2 cellular contexts compared by ENCODE assay signal in the genomic region with DNA sequence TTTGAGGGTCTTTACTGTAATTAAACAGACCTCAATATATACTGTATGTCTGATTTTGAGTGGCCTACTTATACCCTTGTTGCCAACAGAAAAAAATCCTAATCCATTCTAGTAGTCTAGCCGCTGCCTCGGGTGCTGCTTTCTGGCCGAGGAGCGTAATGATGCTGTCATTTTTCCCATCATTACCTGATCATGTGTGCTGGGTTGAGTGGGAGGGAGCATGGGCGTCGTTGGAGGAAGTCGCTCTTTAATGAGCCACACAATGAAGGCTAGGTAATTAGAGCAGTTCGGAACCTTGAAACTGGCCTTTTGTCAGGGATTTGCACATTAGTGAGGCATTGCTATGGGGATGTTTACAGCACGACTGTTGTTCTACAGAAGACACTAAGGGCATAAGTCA.
TF ChIP-seq lines count a peak whose summit lies in the region.

No MANE protein-coding gene starts in this region.

TF ChIP-seq in GM23338, 12 proteins besides CTCF, POLR2A, EP300 and RAD21:
- TF ChIP-seq NANOG (IDR thresholded peaks at IDR 0.05; ENCODE audit: borderline replicate concordance) = no peak
- TF ChIP-seq, protein P1, sequence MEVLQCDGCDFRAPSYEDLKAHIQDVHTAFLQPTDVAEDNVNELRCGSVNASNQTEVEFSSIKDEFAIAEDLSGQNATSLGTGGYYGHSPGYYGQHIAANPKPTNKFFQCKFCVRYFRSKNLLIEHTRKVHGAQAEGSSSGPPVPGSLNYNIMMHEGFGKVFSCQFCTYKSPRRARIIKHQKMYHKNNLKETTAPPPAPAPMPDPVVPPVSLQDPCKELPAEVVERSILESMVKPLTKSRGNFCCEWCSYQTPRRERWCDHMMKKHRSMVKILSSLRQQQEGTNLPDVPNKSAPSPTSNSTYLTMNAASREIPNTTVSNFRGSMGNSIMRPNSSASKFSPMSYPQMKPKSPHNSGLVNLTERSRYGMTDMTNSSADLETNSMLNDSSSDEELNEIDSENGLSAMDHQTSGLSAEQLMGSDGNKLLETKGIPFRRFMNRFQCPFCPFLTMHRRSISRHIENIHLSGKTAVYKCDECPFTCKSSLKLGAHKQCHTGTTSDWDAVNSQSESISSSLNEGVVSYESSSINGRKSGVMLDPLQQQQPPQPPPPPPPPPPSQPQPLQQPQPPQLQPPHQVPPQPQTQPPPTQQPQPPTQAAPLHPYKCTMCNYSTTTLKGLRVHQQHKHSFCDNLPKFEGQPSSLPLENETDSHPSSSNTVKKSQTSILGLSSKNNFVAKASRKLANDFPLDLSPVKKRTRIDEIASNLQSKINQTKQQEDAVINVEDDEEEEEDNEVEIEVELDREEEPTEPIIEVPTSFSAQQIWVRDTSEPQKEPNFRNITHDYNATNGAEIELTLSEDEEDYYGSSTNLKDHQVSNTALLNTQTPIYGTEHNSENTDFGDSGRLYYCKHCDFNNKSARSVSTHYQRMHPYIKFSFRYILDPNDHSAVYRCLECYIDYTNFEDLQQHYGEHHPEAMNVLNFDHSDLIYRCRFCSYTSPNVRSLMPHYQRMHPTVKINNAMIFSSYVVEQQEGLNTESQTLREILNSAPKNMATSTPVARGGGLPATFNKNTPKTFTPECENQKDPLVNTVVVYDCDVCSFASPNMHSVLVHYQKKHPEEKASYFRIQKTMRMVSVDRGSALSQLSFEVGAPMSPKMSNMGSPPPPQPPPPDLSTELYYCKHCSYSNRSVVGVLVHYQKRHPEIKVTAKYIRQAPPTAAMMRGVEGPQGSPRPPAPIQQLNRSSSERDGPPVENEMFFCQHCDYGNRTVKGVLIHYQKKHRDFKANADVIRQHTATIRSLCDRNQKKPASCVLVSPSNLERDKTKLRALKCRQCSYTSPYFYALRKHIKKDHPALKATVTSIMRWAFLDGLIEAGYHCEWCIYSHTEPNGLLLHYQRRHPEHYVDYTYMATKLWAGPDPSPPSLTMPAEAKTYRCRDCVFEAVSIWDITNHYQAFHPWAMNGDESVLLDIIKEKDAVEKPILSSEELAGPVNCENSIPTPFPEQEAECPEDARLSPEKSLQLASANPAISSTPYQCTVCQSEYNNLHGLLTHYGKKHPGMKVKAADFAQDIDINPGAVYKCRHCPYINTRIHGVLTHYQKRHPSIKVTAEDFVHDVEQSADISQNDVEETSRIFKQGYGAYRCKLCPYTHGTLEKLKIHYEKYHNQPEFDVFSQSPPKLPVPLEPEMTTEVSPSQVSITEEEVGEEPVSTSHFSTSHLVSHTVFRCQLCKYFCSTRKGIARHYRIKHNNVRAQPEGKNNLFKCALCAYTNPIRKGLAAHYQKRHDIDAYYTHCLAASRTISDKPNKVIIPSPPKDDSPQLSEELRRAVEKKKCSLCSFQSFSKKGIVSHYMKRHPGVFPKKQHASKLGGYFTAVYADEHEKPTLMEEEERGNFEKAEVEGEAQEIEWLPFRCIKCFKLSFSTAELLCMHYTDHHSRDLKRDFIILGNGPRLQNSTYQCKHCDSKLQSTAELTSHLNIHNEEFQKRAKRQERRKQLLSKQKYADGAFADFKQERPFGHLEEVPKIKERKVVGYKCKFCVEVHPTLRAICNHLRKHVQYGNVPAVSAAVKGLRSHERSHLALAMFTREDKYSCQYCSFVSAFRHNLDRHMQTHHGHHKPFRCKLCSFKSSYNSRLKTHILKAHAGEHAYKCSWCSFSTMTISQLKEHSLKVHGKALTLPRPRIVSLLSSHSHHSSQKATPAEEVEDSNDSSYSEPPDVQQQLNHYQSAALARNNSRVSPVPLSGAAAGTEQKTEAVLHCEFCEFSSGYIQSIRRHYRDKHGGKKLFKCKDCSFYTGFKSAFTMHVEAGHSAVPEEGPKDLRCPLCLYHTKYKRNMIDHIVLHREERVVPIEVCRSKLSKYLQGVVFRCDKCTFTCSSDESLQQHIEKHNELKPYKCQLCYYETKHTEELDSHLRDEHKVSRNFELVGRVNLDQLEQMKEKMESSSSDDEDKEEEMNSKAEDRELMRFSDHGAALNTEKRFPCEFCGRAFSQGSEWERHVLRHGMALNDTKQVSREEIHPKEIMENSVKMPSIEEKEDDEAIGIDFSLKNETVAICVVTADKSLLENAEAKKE (CRISPR knock-in tag; IDR thresholded peaks at IDR 0.05) = no peak
- TF ChIP-seq ZNF114 (CRISPR knock-in tag; IDR thresholded peaks at IDR 0.05) = no peak
- TF ChIP-seq ZNF331 (CRISPR knock-in tag; IDR thresholded peaks at IDR 0.05; ENCODE audit: low read depth) = no peak
- no peak for TF ChIP-seq JUNB (IDR thresholded peaks at IDR 0.05; ENCODE audit: unreplicated experiment)

TF ChIP-seq in H1, 55 proteins besides CTCF, POLR2A, EP300 and RAD21:
- TF ChIP-seq KDM4A (IDR thresholded peaks at IDR 0.05; ENCODE audit: low read depth, low read length, severe bottlenecking) (no peak), NRF1 (IDR thresholded peaks at IDR 0.05; ENCODE audit: low read depth, low read length) (no peak), SIRT6 (IDR thresholded peaks at IDR 0.05; ENCODE audit: low read length) (no peak), MAFK (IDR thresholded peaks at IDR 0.05; ENCODE audit: low read depth, low read length) (no peak), JUN (IDR thresholded peaks at IDR 0.05; ENCODE audit: low read depth, low read length) (no peak), TEAD4 (IDR thresholded peaks at IDR 0.05; ENCODE audit: low read depth, low read length) (no peak), SP2 (IDR thresholded peaks at IDR 0.05; ENCODE audit: low read length) (no peak), TBP (IDR thresholded peaks at IDR 0.05; ENCODE audit: low read depth, low read length) (no peak), PHF8 (conservative IDR thresholded peaks at IDR 0.05; ENCODE audit: low read depth, low read length) (no peak), POLR2AphosphoS5 (IDR thresholded peaks at IDR 0.05; ENCODE audit: low read depth, low read length) (no peak), SP1 (IDR thresholded peaks at IDR 0.05; ENCODE audit: low read depth, low read length) (no peak), YY1 (IDR thresholded peaks at IDR 0.05; ENCODE audit: low read depth, low read length) (no peak), CTBP2 (IDR thresholded peaks at IDR 0.05; ENCODE audit: borderline replicate concordance, insufficient read depth, insufficient read length, low read length) (no peak), CBX5 (IDR thresholded peaks at IDR 0.05; ENCODE audit: low read depth, low read length) (no peak), HDAC6 (IDR thresholded peaks at IDR 0.05; ENCODE audit: low read depth, low read length) (no peak), KDM5A (IDR thresholded peaks at IDR 0.05; ENCODE audit: low read length) (no peak), NANOG (IDR thresholded peaks at IDR 0.05; ENCODE audit: insufficient read depth, low read depth, low read length, poor library complexity, severe bottlenecking) (no peak)
- TF ChIP-seq, protein P2, sequence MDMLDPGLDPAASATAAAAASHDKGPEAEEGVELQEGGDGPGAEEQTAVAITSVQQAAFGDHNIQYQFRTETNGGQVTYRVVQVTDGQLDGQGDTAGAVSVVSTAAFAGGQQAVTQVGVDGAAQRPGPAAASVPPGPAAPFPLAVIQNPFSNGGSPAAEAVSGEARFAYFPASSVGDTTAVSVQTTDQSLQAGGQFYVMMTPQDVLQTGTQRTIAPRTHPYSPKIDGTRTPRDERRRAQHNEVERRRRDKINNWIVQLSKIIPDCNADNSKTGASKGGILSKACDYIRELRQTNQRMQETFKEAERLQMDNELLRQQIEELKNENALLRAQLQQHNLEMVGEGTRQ (IDR thresholded peaks at IDR 0.05; ENCODE audit: low read length) = no peak
